1 cellular context compared by ENCODE assay signal in the genomic region with DNA sequence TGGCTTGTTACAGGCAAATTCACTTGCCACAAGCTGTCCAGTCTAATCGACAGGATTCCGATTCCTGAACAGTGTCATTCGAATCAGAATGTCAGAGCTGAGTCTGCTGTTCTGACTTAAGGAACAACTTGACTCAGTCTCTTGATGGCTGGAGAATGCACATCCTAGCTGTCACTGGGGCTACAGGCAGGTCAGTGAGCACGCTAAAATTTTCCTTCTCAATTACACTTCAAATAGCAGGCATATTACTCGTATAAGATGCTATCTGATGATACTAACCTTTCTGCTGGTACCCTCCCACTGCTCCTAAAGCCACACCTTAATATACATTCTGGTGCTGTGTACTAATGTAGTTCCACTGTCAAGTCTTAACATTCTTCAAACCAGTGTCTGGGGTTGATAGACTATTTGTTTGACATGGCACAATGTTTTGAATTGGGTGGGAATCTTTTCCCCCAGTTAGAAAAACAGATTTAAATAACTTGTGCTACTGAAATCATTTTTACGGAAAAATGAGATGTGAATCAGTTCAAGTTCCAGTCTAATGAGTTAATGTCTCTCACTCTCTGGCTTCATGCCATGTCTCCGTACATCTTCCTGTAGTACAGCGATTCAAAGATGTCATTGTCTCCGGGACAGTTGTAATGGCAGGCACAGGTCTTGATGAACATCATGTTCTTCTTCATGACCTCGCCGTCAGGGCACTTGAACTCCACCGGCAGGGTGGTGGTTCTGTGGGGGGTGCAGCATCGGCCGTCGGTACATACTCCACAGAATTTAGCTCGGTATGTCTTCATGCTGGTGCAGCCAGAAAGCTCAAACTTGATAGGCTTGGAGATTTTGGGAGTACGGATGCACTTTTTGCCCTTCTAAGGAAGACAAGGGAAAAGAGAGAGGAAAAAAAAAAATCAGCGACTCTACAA.
TF ChIP-seq lines count a peak whose summit lies in the region.

No MANE protein-coding gene starts in this region.

TF ChIP-seq in HepG2, 621 proteins besides CTCF, POLR2A, EP300 and RAD21 (continued from another document and continues in another):
- TF ChIP-seq, protein P1, sequence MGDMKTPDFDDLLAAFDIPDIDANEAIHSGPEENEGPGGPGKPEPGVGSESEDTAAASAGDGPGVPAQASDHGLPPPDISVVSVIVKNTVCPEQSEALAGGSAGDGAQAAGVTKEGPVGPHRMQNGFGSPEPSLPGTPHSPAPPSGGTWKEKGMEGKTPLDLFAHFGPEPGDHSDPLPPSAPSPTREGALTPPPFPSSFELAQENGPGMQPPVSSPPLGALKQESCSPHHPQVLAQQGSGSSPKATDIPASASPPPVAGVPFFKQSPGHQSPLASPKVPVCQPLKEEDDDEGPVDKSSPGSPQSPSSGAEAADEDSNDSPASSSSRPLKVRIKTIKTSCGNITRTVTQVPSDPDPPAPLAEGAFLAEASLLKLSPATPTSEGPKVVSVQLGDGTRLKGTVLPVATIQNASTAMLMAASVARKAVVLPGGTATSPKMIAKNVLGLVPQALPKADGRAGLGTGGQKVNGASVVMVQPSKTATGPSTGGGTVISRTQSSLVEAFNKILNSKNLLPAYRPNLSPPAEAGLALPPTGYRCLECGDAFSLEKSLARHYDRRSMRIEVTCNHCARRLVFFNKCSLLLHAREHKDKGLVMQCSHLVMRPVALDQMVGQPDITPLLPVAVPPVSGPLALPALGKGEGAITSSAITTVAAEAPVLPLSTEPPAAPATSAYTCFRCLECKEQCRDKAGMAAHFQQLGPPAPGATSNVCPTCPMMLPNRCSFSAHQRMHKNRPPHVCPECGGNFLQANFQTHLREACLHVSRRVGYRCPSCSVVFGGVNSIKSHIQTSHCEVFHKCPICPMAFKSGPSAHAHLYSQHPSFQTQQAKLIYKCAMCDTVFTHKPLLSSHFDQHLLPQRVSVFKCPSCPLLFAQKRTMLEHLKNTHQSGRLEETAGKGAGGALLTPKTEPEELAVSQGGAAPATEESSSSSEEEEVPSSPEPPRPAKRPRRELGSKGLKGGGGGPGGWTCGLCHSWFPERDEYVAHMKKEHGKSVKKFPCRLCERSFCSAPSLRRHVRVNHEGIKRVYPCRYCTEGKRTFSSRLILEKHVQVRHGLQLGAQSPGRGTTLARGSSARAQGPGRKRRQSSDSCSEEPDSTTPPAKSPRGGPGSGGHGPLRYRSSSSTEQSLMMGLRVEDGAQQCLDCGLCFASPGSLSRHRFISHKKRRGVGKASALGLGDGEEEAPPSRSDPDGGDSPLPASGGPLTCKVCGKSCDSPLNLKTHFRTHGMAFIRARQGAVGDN (CRISPR knock-in tag; IDR thresholded peaks at IDR 0.05) = no peak
- TF ChIP-seq ZNF746 (CRISPR knock-in tag; IDR thresholded peaks at IDR 0.05) (no peak), ELF1 (CRISPR knock-in tag; IDR thresholded peaks at IDR 0.05) (no peak; the same call in 1 of the 2 replicates), ZNF367 (CRISPR knock-in tag; IDR thresholded peaks at IDR 0.05; ENCODE audit: borderline replicate concordance) (0 out of 2 replicates have a peak, but pooled peaks have one; percentile 31), ZNF615 (CRISPR knock-in tag; IDR thresholded peaks at IDR 0.05; ENCODE audit: borderline replicate concordance) (0 out of 2 replicates have a peak, but pooled peaks have one; percentile 17), FOXA1 (IDR thresholded peaks at IDR 0.05) (no peak), FOXA1 (CRISPR knock-in tag; IDR thresholded peaks at IDR 0.05) (no peak), CCAR2 (optimal IDR thresholded peaks at IDR 0.05; ENCODE audit: low read depth, low read length) (no peak), THAP9 (CRISPR knock-in tag; IDR thresholded peaks at IDR 0.05; ENCODE audit: borderline replicate concordance) (no peak), PAX8 (CRISPR knock-in tag; IDR thresholded peaks at IDR 0.05; ENCODE audit: borderline replicate concordance) (no peak), SRY (CRISPR knock-in tag; IDR thresholded peaks at IDR 0.05) (no peak), NR2F1 (CRISPR knock-in tag; IDR thresholded peaks at IDR 0.05) (peak in 1 of 2 experiments; percentile 10; a peak in 1 of 4 replicates), ELF4 (CRISPR knock-in tag; IDR thresholded peaks at IDR 0.05; ENCODE audit: borderline replicate concordance) (no peak), EZH2 (conservative IDR thresholded peaks at IDR 0.05; ENCODE audit: low read depth, low read length) (no peak), KMT2A (CRISPR knock-in tag; IDR thresholded peaks at IDR 0.05) (no peak), NFIC (IDR thresholded peaks at IDR 0.05; ENCODE audit: low read length) (no peak), ZFY (CRISPR knock-in tag; IDR thresholded peaks at IDR 0.05) (no peak; the same call in 1 of the 2 replicates), ZNF644 (CRISPR knock-in tag; IDR thresholded peaks at IDR 0.05; ENCODE audit: low read depth) (no peak), SRSF1 (optimal IDR thresholded peaks at IDR 0.05; ENCODE audit: low read depth, low read length) (no peak), ZNF263 (CRISPR knock-in tag; IDR thresholded peaks at IDR 0.05) (no peak), GMEB1 (CRISPR knock-in tag; IDR thresholded peaks at IDR 0.05; ENCODE audit: borderline replicate concordance) (no peak), IKZF1 (IDR thresholded peaks at IDR 0.05) (no peak), SUZ12 (IDR thresholded peaks at IDR 0.05; ENCODE audit: low read depth, low read length) (no peak; the same call in 1 of the 2 replicates), ZNF10 (CRISPR knock-in tag; IDR thresholded peaks at IDR 0.05; ENCODE audit: borderline replicate concordance, low read depth) (no peak), ATRX (CRISPR knock-in tag; IDR thresholded peaks at IDR 0.05; ENCODE audit: borderline replicate concordance) (no peak), ATF7-NPFF (CRISPR knock-in tag; IDR thresholded peaks at IDR 0.05; ENCODE audit: low read depth) (no peak), ZBTB1 (CRISPR knock-in tag; IDR thresholded peaks at IDR 0.05; ENCODE audit: borderline replicate concordance) (no peak), ZSCAN12 (CRISPR knock-in tag; IDR thresholded peaks at IDR 0.05) (0 out of 2 replicates have a peak, but pooled peaks have one; percentile 35), ZNF253 (CRISPR knock-in tag; IDR thresholded peaks at IDR 0.05; ENCODE audit: borderline replicate concordance) (no peak), ZNF280B (CRISPR knock-in tag; IDR thresholded peaks at IDR 0.05; ENCODE audit: borderline replicate concordance) (no peak), ZNF766 (CRISPR knock-in tag; IDR thresholded peaks at IDR 0.05; ENCODE audit: borderline replicate concordance) (no peak), POLR2G (IDR thresholded peaks at IDR 0.05; ENCODE audit: low read depth, low read length) (peak; percentile 46; the same call in 1 of the 2 replicates), ZNF580 (CRISPR knock-in tag; IDR thresholded peaks at IDR 0.05; ENCODE audit: borderline replicate concordance, low read depth) (no peak; the same call in 1 of the 2 replicates), ZNF292 (CRISPR knock-in tag; IDR thresholded peaks at IDR 0.05; ENCODE audit: borderline replicate concordance, low read depth) (no peak), ZBTB8A (CRISPR knock-in tag; IDR thresholded peaks at IDR 0.05; ENCODE audit: borderline replicate concordance, low read depth) (no peak), ATF5 (CRISPR knock-in tag; IDR thresholded peaks at IDR 0.05; ENCODE audit: low read depth) (no peak), ZNF629 (CRISPR knock-in tag; conservative IDR thresholded peaks at IDR 0.05) (0 out of 2 replicates have a peak, but pooled peaks have one; percentile 6), MED8 (CRISPR knock-in tag; IDR thresholded peaks at IDR 0.05; ENCODE audit: insufficient replicate concordance) (no peak), NRL (CRISPR knock-in tag; IDR thresholded peaks at IDR 0.05; ENCODE audit: borderline replicate concordance) (no peak), ZNF777 (CRISPR knock-in tag; IDR thresholded peaks at IDR 0.05) (no peak), KLF9 (CRISPR knock-in tag; IDR thresholded peaks at IDR 0.05; ENCODE audit: low read depth) (no peak; the same call in 1 of the 2 replicates), SMAD1 (CRISPR knock-in tag; IDR thresholded peaks at IDR 0.05; ENCODE audit: borderline replicate concordance, low read depth) (no peak), E2F1 (CRISPR knock-in tag; IDR thresholded peaks at IDR 0.05) (no peak; the same call in 1 of the 2 replicates), PHF5A (CRISPR knock-in tag; IDR thresholded peaks at IDR 0.05; ENCODE audit: low read depth, unreplicated experiment) (peak; percentile 100)
- TF ChIP-seq, protein P2, sequence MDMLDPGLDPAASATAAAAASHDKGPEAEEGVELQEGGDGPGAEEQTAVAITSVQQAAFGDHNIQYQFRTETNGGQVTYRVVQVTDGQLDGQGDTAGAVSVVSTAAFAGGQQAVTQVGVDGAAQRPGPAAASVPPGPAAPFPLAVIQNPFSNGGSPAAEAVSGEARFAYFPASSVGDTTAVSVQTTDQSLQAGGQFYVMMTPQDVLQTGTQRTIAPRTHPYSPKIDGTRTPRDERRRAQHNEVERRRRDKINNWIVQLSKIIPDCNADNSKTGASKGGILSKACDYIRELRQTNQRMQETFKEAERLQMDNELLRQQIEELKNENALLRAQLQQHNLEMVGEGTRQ (IDR thresholded peaks at IDR 0.05; ENCODE audit: low read depth, low read length) = no peak
- TF ChIP-seq, protein P2 (CRISPR knock-in tag; IDR thresholded peaks at IDR 0.05; ENCODE audit: borderline replicate concordance) = no peak; the same call in 1 of the 2 replicates
